In the genomic region with DNA sequence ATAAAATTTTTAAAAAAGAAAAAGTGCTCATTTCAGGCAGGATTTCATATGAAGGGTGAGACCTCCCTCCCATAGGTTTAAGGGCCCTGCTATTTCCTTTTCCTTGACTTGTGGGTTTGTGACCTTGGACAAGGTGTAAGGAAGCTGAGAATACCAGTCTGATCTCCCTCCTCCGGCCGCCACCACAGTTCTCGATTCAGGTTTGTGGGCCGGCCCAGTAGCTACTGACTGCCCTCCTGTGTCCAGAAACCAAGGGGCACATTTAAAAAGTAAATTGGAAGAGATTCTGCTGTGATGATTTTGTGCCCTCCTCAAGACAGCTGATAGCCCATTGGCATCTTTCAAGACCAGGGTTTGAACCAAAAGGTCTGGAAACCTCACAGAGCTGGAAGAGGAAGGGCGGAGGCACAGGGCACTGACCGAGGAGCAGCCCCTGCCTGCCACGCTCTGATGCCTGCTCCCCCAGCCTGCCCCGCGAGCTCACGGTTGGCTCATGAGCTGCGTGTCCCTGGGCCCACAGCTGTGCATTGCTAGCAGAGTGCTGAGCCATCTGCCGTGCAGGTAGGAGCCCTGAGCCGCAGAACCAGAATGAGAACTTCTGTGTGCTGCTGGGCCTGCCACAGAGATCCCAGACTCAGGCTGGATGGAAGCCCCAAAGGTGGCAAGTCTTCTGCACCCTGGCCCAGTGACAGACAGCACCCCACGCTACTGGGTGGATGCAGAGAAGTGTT, we compare ENCODE assay signal across 16 cellular contexts.
"Had no signal": no experiment of that assay in that cellular context is flagged by ENCODE, and none has a peak within 500 bp of the region (broad histone marks: within the 10 kb centered on the region; RNA-seq: fewer than 3 reads in every experiment).

No MANE protein-coding gene starts in this region.

- ATAC-seq: activated CD8-positive, alpha-beta T cell treated with anti-CD3 and anti-CD28 coated beads, Interleukin-2, amount 10 ng/mL, durations not matched to agents 7 days and 5 days; heart left ventricle; left cardiac atrium; lower lobe of right lung; naive thymus-derived CD4-positive, alpha-beta T cell; stimulated activated memory B cell treated with anti-CD40 and anti-IgM and Interleukin-4, amounts not matched to agents 10 μg/mL and 1 μg/mL and 100 μg/mL, for 72 hours had no signal

- H3K4me3 Mint-ChIP-seq: activated CD4-positive, alpha-beta T cell treated with anti-CD3 and anti-CD28 coated beads, Interleukin-2, amount 10 ng/mL, durations not matched to agents 24 days and 14 days; activated CD8-positive, alpha-beta T cell treated with anti-CD3 and anti-CD28 coated beads, Interleukin-2, amount 10 ng/mL, durations not matched to agents 7 days and 5 days; activated naive CD4-positive, alpha-beta T cell treated with anti-CD3 and anti-CD28 coated beads, Interleukin-2, amount 10 ng/mL, durations not matched to agents 7 days and 5 days; naive thymus-derived CD4-positive, alpha-beta T cell; stimulated activated memory B cell treated with anti-CD40 and anti-IgM and Interleukin-4, amounts not matched to agents 10 μg/mL and 1 μg/mL and 100 μg/mL, for 72 hours had no signal

- H3K27ac Mint-ChIP-seq: activated CD4-positive, alpha-beta T cell treated with anti-CD3 and anti-CD28 coated beads, Interleukin-2, amount 10 ng/mL, durations not matched to agents 24 days and 14 days; activated CD8-positive, alpha-beta T cell treated with anti-CD3 and anti-CD28 coated beads, Interleukin-2, amount 10 ng/mL, durations not matched to agents 7 days and 5 days; activated naive CD4-positive, alpha-beta T cell treated with anti-CD3 and anti-CD28 coated beads, Interleukin-2, amount 10 ng/mL, durations not matched to agents 7 days and 5 days; naive thymus-derived CD4-positive, alpha-beta T cell; stimulated activated memory B cell treated with anti-CD40 and anti-IgM and Interleukin-4, amounts not matched to agents 10 μg/mL and 1 μg/mL and 100 μg/mL, for 72 hours had no signal

- H3K9me3 ChIP-seq: lower lobe of right lung, neutrophil, right lobe of liver, transverse colon, uterus had no signal

- DNase-seq: activated CD4-positive, alpha-beta T cell treated with anti-CD3 and anti-CD28 coated beads, Interleukin-2, amount 10 ng/mL, durations not matched to agents 24 days and 14 days; activated CD8-positive, alpha-beta T cell treated with anti-CD3 and anti-CD28 coated beads, Interleukin-2, amount 10 ng/mL, durations not matched to agents 7 days and 5 days; activated effector memory CD4-positive, alpha-beta T cell treated with anti-CD3 and anti-CD28 coated beads, Interleukin-2, amount 50 U/mL, for 16 hours; activated naive CD4-positive, alpha-beta T cell treated with anti-CD3 and anti-CD28 coated beads, Interleukin-2, amount 10 ng/mL, durations not matched to agents 7 days and 5 days; amygdala; heart left ventricle; left cardiac atrium; lower lobe of right lung; naive thymus-derived CD4-positive, alpha-beta T cell; right lobe of liver; small intestine; T1000; transverse colon; uterus had no signal

- H3K4me1 Mint-ChIP-seq: activated CD4-positive, alpha-beta T cell treated with anti-CD3 and anti-CD28 coated beads, Interleukin-2, amount 10 ng/mL, durations not matched to agents 24 days and 14 days; activated naive CD4-positive, alpha-beta T cell treated with anti-CD3 and anti-CD28 coated beads, Interleukin-2, amount 10 ng/mL, durations not matched to agents 7 days and 5 days; stimulated activated memory B cell treated with anti-CD40 and anti-IgM and Interleukin-4, amounts not matched to agents 10 μg/mL and 1 μg/mL and 100 μg/mL, for 72 hours had no signal

- H3K27me3 Mint-ChIP-seq: activated CD4-positive, alpha-beta T cell treated with anti-CD3 and anti-CD28 coated beads, Interleukin-2, amount 10 ng/mL, durations not matched to agents 24 days and 14 days; activated naive CD4-positive, alpha-beta T cell treated with anti-CD3 and anti-CD28 coated beads, Interleukin-2, amount 10 ng/mL, durations not matched to agents 7 days and 5 days had no signal

- H3K36me3 Mint-ChIP-seq: activated naive CD4-positive, alpha-beta T cell treated with anti-CD3 and anti-CD28 coated beads, Interleukin-2, amount 10 ng/mL, durations not matched to agents 7 days and 5 days; naive thymus-derived CD4-positive, alpha-beta T cell; stimulated activated memory B cell treated with anti-CD40 and anti-IgM and Interleukin-4, amounts not matched to agents 10 μg/mL and 1 μg/mL and 100 μg/mL, for 72 hours had no signal
